22 cellular contexts compared by ENCODE assay signal in genomic region chr2:65097844-65098243, GRCh38. TPM values are rescaled to one million over a fixed set of nuclear protein-coding genes. Genes with fewer than 3 reads are reported as not detected.
DNase-seq lines count a peak whose midpoint lies in the region; FAIRE-seq and TF ChIP-seq lines count a peak whose summit lies in the region.
"Had no signal": no experiment of that assay in that cellular context is flagged by ENCODE, and none has a peak within 500 bp of the region (broad histone marks: within the 10 kb centered on the region; RNA-seq: fewer than 3 reads in every experiment).

No MANE protein-coding gene starts in this region.

- H3K4me3 ChIP-seq in GM23248, result no peak overlapping the region
- H3K4me3 ChIP-seq in astrocyte (ENCODE audit: insufficient read depth, low read depth, low read length), result no peak overlapping the region
- H3K4me3 ChIP-seq in mesenchymal stem cell (ENCODE audit: insufficient read depth in 1 of 2, low read depth in 1 of 2, low read length in 2 of 2), result no peak overlapping the region
- H3K4me3 ChIP-seq: MG63, SK-N-MC had no signal

- H3K4me2 ChIP-seq in GM23248 (ENCODE audit: unreplicated experiment) (no peak overlapping the region), astrocyte (ENCODE audit: low read length) (no peak overlapping the region), mesenchymal stem cell (ENCODE audit: low read length, poor library complexity, severe bottlenecking) (no peak overlapping the region)

- H3K9me3 Mint-ChIP-seq in astrocyte (ENCODE audit: unreplicated experiment), result no peaks in the 10 kb centered on the region

- H3K23ac ChIP-seq in mesenchymal stem cell (ENCODE audit: low read length in 2 of 2), result no peak overlapping the region

- no peak for FAIRE-seq in astrocyte (lab: Jason Lieb, UNC)
- FAIRE-seq: GM19239, H54 had no signal

- H3K79me1 ChIP-seq in mesenchymal stem cell (replicated peaks; ENCODE audit: low read length, poor library complexity, severe bottlenecking), result no peaks in the 10 kb centered on the region

- H3K36me3 Mint-ChIP-seq in astrocyte (ENCODE audit: low read depth, unreplicated experiment), result peaks cover 16% of the 10 kb centered on the region

- no peak overlapping the region for H3K18ac ChIP-seq in mesenchymal stem cell (ENCODE audit: low read depth in 1 of 2, low read length in 2 of 2)

- no peak overlapping the region for H3K27ac Mint-ChIP-seq in astrocyte (ENCODE audit: unreplicated experiment)

- H3K9ac ChIP-seq in GM23248, result no peak overlapping the region
- no peak overlapping the region for H3K9ac ChIP-seq in astrocyte (ENCODE audit: low read length)
- H3K9ac ChIP-seq in mesenchymal stem cell (ENCODE audit: low read length), result peak overlapping the region; percentile 24

- in situ Hi-C loops in GM23248 (cut with MboI), result no loop called here

- peaks cover 26% of the 10 kb centered on the region for H3K4me1 Mint-ChIP-seq in astrocyte (ENCODE audit: low read depth, unreplicated experiment)

- H3K9me3 ChIP-seq in GM23248 (ENCODE audit: low read depth), result no peaks in the 10 kb centered on the region
- H3K9me3 ChIP-seq in astrocyte (ENCODE audit: insufficient read depth, low read depth, low read length), result no peaks in the 10 kb centered on the region
- H3K9me3 ChIP-seq in mesenchymal stem cell (ENCODE audit: control insufficient read depth, low read length), result no peaks in the 10 kb centered on the region
- H3K9me3 ChIP-seq: MG63 had no signal

- H3K4me1 ChIP-seq in GM23248 (ENCODE audit: insufficient read depth), result peaks cover 17% of the 10 kb centered on the region; the same call in 1 of the 2 replicates
- H3K4me1 ChIP-seq in astrocyte (ENCODE audit: insufficient read depth, low read length), result no peaks in the 10 kb centered on the region
- H3K4me1 ChIP-seq in mesenchymal stem cell (ENCODE audit: control insufficient read depth, insufficient read depth, low read depth, low read length), result peaks cover 2% of the 10 kb centered on the region

- H4K20me1 ChIP-seq in GM23248 (ENCODE audit: insufficient read depth) (peaks cover 20% of the 10 kb centered on the region), astrocyte (ENCODE audit: insufficient read depth, low read length) (peaks cover 96% of the 10 kb centered on the region)

- H3K36me3 ChIP-seq in GM23248 (ENCODE audit: low read depth) (peaks cover 77% of the 10 kb centered on the region), astrocyte (ENCODE audit: insufficient read depth, low read length) (peaks cover 30% of the 10 kb centered on the region), mesenchymal stem cell (ENCODE audit: control insufficient read depth in 1 of 2, insufficient read depth in 2 of 2, low read depth in 1 of 2, low read length in 2 of 2) (peaks cover 34 to 90% of the 10 kb centered on the region in 2 experiments)

- no peak overlapping the region for H2BK5ac ChIP-seq in mesenchymal stem cell (ENCODE audit: low read depth, low read length, poor library complexity, severe bottlenecking)

- no peak overlapping the region for H3K4ac ChIP-seq in mesenchymal stem cell (ENCODE audit: low read depth in 1 of 2, low read length in 2 of 2)

- DNase-seq in NCI-H2171 treated with DMSO at 0.1 percent for 48 hours (lab: John Stamatoyannopoulos, UW) (peak; percentile 17), NCI-H2171 (lab: John Stamatoyannopoulos, UW) (no peak), GM23248 (no peak), astrocyte (ENCODE audit: low read depth) (no peak), mesenchymal stem cell (no peak), NCI-H2196 treated with DMSO at 0.1 percent for 48 hours (lab: John Stamatoyannopoulos, UW; ENCODE audit: unreplicated experiment) (no peak), NOMO-1 treated with DMSO at 0.1 percent for 48 hours (lab: John Stamatoyannopoulos, UW; ENCODE audit: unreplicated experiment) (no peak), OCI-M2 (lab: John Stamatoyannopoulos, UW; ENCODE audit: unreplicated experiment) (no peak)
- DNase-seq: 8988T, GF-D8, MG63, NCI-H1436, NCI-H187 treated with DMSO at 0.1 percent for 48 hours, NCI-H446, NCI-H526, PC-3, SHP77 treated with DMSO at 0.1 percent for 48 hours had no signal

- H3K79me2 ChIP-seq in GM23248 (ENCODE audit: insufficient read depth) (peaks cover 100% of the 10 kb centered on the region), astrocyte (ENCODE audit: insufficient read depth, low read length) (peaks cover 96% of the 10 kb centered on the region)

- no peak for TF ChIP-seq CTCF in astrocyte (IDR thresholded peaks at IDR 0.05; ENCODE audit: insufficient read depth, low read depth, low read length)

- H2AFZ ChIP-seq in GM23248 (no peak overlapping the region), astrocyte (ENCODE audit: low read depth, low read length) (no peak overlapping the region), mesenchymal stem cell (ENCODE audit: low read depth, low read length) (no peak overlapping the region)

- no peak overlapping the region for H2BK120ac ChIP-seq in mesenchymal stem cell (ENCODE audit: low read depth, low read length)

- H4K91ac ChIP-seq in mesenchymal stem cell (ENCODE audit: low read length), result no peak overlapping the region

- no peak overlapping the region for H4K8ac ChIP-seq in mesenchymal stem cell (ENCODE audit: low read length)

- no peaks in the 10 kb centered on the region for H3K27me3 Mint-ChIP-seq in astrocyte (ENCODE audit: low read depth, unreplicated experiment)

- H2BK15ac ChIP-seq in mesenchymal stem cell (ENCODE audit: low read depth, poor library complexity, severe bottlenecking), result no peak overlapping the region

- peak overlapping the region; percentile 13 for H3K4me3 Mint-ChIP-seq in astrocyte (ENCODE audit: unreplicated experiment)

- WGBS in GM23248 (ENCODE audit: low coverage in 1 of 2, low lambda C conversion rate in 2 of 2, missing lambda C conversion rate in 2 of 2), 2 experiments, result 44 to 45% methylated on average over 1 of the region's 1 CpG
- 100% methylated on average over 1 of the region's 1 CpG for WGBS in mesenchymal stem cell

- peak overlapping the region; percentile 62; the same call in 1 of the 2 replicates for H3K27ac ChIP-seq in GM23248
- no peak overlapping the region for H3K27ac ChIP-seq in astrocyte (ENCODE audit: low read depth, low read length)
- H3K27ac ChIP-seq in mesenchymal stem cell (ENCODE audit: low read length, poor library complexity, severe bottlenecking), result no peak overlapping the region
- H3K27ac ChIP-seq: C4-2B, RWPE1, SK-N-MC had no signal

- H2BK12ac ChIP-seq in mesenchymal stem cell (ENCODE audit: low read length in 2 of 2), result no peak overlapping the region

- no peak overlapping the region for H3K14ac ChIP-seq in mesenchymal stem cell (ENCODE audit: low read length in 2 of 2)

- H3F3A ChIP-seq in GM23248 (ENCODE audit: insufficient read depth), result peaks cover 30% of the 10 kb centered on the region; the same call in 1 of the 2 replicates

- H3K27me3 ChIP-seq in GM23248 (replicated peaks; ENCODE audit: insufficient read depth), result no peaks in the 10 kb centered on the region
- no peaks in the 10 kb centered on the region for H3K27me3 ChIP-seq in astrocyte (ENCODE audit: insufficient read depth, low read length)
- H3K27me3 ChIP-seq in mesenchymal stem cell (ENCODE audit: control insufficient read depth in 1 of 2, insufficient read depth in 1 of 2, low read length in 2 of 2), result no peaks in the 10 kb centered on the region
- H3K27me3 ChIP-seq: MG63 had no signal

- no peaks in the 10 kb centered on the region for H3K9me2 ChIP-seq in GM23248 (ENCODE audit: insufficient read depth)

- H2AK5ac ChIP-seq in mesenchymal stem cell (ENCODE audit: low read length, severe bottlenecking), result no peak overlapping the region

RNA-seq across cellular contexts. Expression of gene RAB1A, which starts 32.1 kb away (rescaled TPM):
- total RNA-seq in GM23248 (2014; rRNA removed; shearing (Covaris generic)), result 119 and 120 TPM in 2 replicates
- polyA plus RNA-seq in GM23248 (2016; fragmentation: Nextera tagmentation; extraction: Ambion mirVana), result 299 and 303 TPM in 2 replicates
- total RNA-seq in astrocyte, result 259 and 264 TPM in 2 replicates
- 263 TPM for polyA plus RNA-seq in mesenchymal stem cell (2013, experiment 1 of 2)
- 275 TPM for polyA plus RNA-seq in mesenchymal stem cell (2013, experiment 2 of 2)

RNA-seq across cellular contexts. Expression of gene CEP68, which starts 41.6 kb away (rescaled TPM):
- total RNA-seq in GM23248 (2014; rRNA removed; shearing (Covaris generic)), result 5.1 and 7.3 TPM in 2 replicates
- 7.9 and 10.7 TPM in 2 replicates for polyA plus RNA-seq in GM23248 (2016; fragmentation: Nextera tagmentation; extraction: Ambion mirVana)
- 6.9 and 8.1 TPM in 2 replicates for total RNA-seq in astrocyte
- 2.9 TPM for polyA plus RNA-seq in mesenchymal stem cell (2013, experiment 1 of 2)
- 3.2 TPM for polyA plus RNA-seq in mesenchymal stem cell (2013, experiment 2 of 2)
